8 cellular contexts compared by ENCODE assay signal in genomic region chr17:58657962-58658803, GRCh38. TPM values are rescaled to one million over a fixed set of nuclear protein-coding genes. Genes with fewer than 3 reads are reported as not detected.
DNase-seq lines count a peak whose midpoint lies in the region; ATAC-seq and TF ChIP-seq lines count a peak whose summit lies in the region.
"Not testable (repeated sequence)": the region's sequence is repeated elsewhere in the genome, so short reads cannot be mapped to it uniquely, and the experiment has no call there.

No MANE protein-coding gene starts in this region.

- not testable (repeated sequence) for H3K9me3 Mint-ChIP-seq in activated CD4-positive, alpha-beta memory T cell treated with anti-CD3 and anti-CD28 coated beads, Interleukin-2, amount 10 ng/mL, durations not matched to agents 7 days and 5 days

- not testable (repeated sequence) for H3K27ac ChIP-seq in HEK293 (ENCODE audit: extremely low read depth, low read depth, low read length); mammary epithelial cell (ENCODE audit: insufficient read depth, low read depth, low read length)
- H3K27ac ChIP-seq in heart left ventricle: peak overlapping the region in 11 of 12 donors; percentile 58 to 90 (median 81)

- H3K36me3 ChIP-seq in BE2C; HEK293 (ENCODE audit: control insufficient read depth in 2 of 2, insufficient read depth in 1 of 2, low read length in 2 of 2); NT2/D1 (ENCODE audit: insufficient read depth, insufficient read length, low read length); mammary epithelial cell (ENCODE audit: insufficient read depth, low read length); heart left ventricle: not testable (repeated sequence)

- H3K9ac ChIP-seq in NT2/D1 (ENCODE audit: insufficient read length, low read depth); mammary epithelial cell (ENCODE audit: insufficient read depth, low read length): not testable (repeated sequence)

- peaks cover 13% of the 10 kb centered on the region for H3K27me3 Mint-ChIP-seq in activated CD4-positive, alpha-beta memory T cell treated with anti-CD3 and anti-CD28 coated beads, Interleukin-2, amount 10 ng/mL, durations not matched to agents 7 days and 5 days

- H3K4me1 ChIP-seq in BE2C; HEK293 (ENCODE audit: control insufficient read depth, insufficient read depth, low read length); NT2/D1 (ENCODE audit: insufficient read depth, insufficient read length); mammary epithelial cell (ENCODE audit: insufficient read depth, low read length): not testable (repeated sequence)
- H3K4me1 ChIP-seq in heart left ventricle: peaks cover 0 to 12% (median 0%) of the 10 kb centered on the region in 12 donors

- not testable (repeated sequence) for H3K9me3 ChIP-seq in BE2C; HEK293 (ENCODE audit: control insufficient read depth, insufficient read depth, low read depth, low read length); NT2/D1 (ENCODE audit: insufficient read depth, low read length); mammary epithelial cell (replicated peaks; ENCODE audit: insufficient read depth, low read length); heart left ventricle

- intact Hi-C loops in mammary epithelial cell (cut with micrococcal nuclease) (loop anchor here (1.0 kb wide), 1 partner anchor 71 kb away; no protein-coding TSS in a partner anchor), heart left ventricle (cut with DNase I) (loop anchor here in 2 of 10 donors (2.0 kb wide), 2 partner anchors 25 to 35 kb away; partner anchors contain the start of genes RAD51C (in 1 of the 2) and TEX14 (in 1 of the 2))

- CTCF ChIA-PET in HEK293 (lab: Yijun Ruan, JAX): interaction anchor here (0.7 to 1.1 kb wide), 3 partner anchors 56 to 139 kb away, joined by 3 to 5 read pairs (median 3); no protein-coding TSS in a partner anchor
- CTCF ChIA-PET in activated CD4-positive, alpha-beta memory T cell treated with anti-CD3 and anti-CD28 coated beads, Interleukin-2, amount 10 ng/mL, durations not matched to agents 7 days and 5 days (lab: Charles Lee): not testable (repeated sequence)
- CTCF ChIA-PET in mammary epithelial cell (lab: Charles Lee; ENCODE audit: low non-redundant PET): interaction anchor here (0.7 kb wide), 1 partner anchor 70 kb away, joined by 25 read pairs; no protein-coding TSS in a partner anchor

- not testable (repeated sequence) for ATAC-seq in heart left ventricle

- not testable (repeated sequence) for H3K4me2 ChIP-seq in mammary epithelial cell (ENCODE audit: insufficient read depth, low read depth, low read length)

- H3K27ac Mint-ChIP-seq in activated CD4-positive, alpha-beta memory T cell treated with anti-CD3 and anti-CD28 coated beads, Interleukin-2, amount 10 ng/mL, durations not matched to agents 7 days and 5 days: peak overlapping the region; percentile 94

- peak overlapping the region; percentile 70 for H3K4me3 Mint-ChIP-seq in activated CD4-positive, alpha-beta memory T cell treated with anti-CD3 and anti-CD28 coated beads, Interleukin-2, amount 10 ng/mL, durations not matched to agents 7 days and 5 days

- dilution Hi-C loops in mammary epithelial cell (cut with HindIII; ENCODE audit: low sequenced_read_pairs): not testable (repeated sequence)

- BruUV-seq in mammary epithelial cell (replicated peaks; lab: Mats Ljungman, UMichigan): not testable (repeated sequence)

- POLR2A ChIA-PET in HEK293 (lab: Yijun Ruan, JAX): interaction anchor here (0.6 to 5.0 kb wide), 24 partner anchors 9 to 1158 kb away, joined by 3 to 87 read pairs (median 4); partner anchors contain the start of genes RAD51C and TEX14
- POLR2A ChIA-PET in activated CD4-positive, alpha-beta memory T cell treated with anti-CD3 and anti-CD28 coated beads, Interleukin-2, amount 10 ng/mL, durations not matched to agents 7 days and 5 days (lab: Charles Lee): interaction anchor here (0.7 to 34.9 kb wide), 20 partner anchors 10 to 449 kb away, joined by 3 to 759 read pairs (median 4); partner anchors contain the start of genes MTMR4, RAD51C, TEX14 and TRIM37

- H3K4me3 ChIP-seq in BE2C (ENCODE audit: low read depth, low read length) (peak overlapping the region; percentile 69), HEK293 (ENCODE audit: low read depth, low read length) (peak overlapping the region; percentile 2), heart left ventricle (peak overlapping the region in 7 of 12 donors; percentile 46 to 74 (median 53))
- H3K4me3 ChIP-seq in NT2/D1 (ENCODE audit: insufficient read length, low read depth); mammary epithelial cell (replicated peaks in 1 of 3; ENCODE audit: insufficient read depth in 1 of 3, low read depth in 2 of 3, low read length in 3 of 3): not testable (repeated sequence)

- not testable (repeated sequence) for H3K27me3 ChIP-seq in BE2C; NT2/D1 (ENCODE audit: insufficient read depth, insufficient read length); mammary epithelial cell (ENCODE audit: insufficient read depth, low read length); heart left ventricle

- not testable (repeated sequence) for H3K79me2 ChIP-seq in mammary epithelial cell (ENCODE audit: insufficient read depth, low read length)

- H4K20me1 ChIP-seq in mammary epithelial cell (ENCODE audit: insufficient read depth, low read length): not testable (repeated sequence)

- in situ Hi-C loops in mammary epithelial cell (cut with MboI; ENCODE audit: low sequenced_read_pairs in 2 of 2): loop anchor here in 1 of 2 donors (10.0 kb wide), 1 partner anchor 133 kb away; no protein-coding TSS in a partner anchor

- not testable (repeated sequence) for TF ChIP-seq POLR2A in heart left ventricle (IDR thresholded peaks at IDR 0.05)

- WGBS in mammary epithelial cell (ENCODE audit: low coverage, missing lambda C conversion rate): 76% methylated on average over 6 of the region's 10 CpGs
- 68 to 76% (median 71%) methylated on average over 10 of the region's 10 CpGs for WGBS in heart left ventricle, 4 donors

- DNase-seq in BE2C, heart left ventricle: not testable (repeated sequence)
- peak; percentile 23 for DNase-seq in NT2/D1 (ENCODE audit: low read depth, low spot score)
- peak; percentile 38 for DNase-seq in activated CD4-positive, alpha-beta memory T cell treated with anti-CD3 and anti-CD28 coated beads, Interleukin-2, amount 10 ng/mL, durations not matched to agents 7 days and 5 days
- DNase-seq in mammary epithelial cell: peak; percentile 48
- peak; percentile 6 for DNase-seq in myocyte (ENCODE audit: low read depth)
- peak; percentile 31 for DNase-seq in stimulated activated CD4-positive, alpha-beta T cell treated with anti-CD3 and anti-CD28 coated beads, Interleukin-1b, Interleukin-23, amount 100 ng/mL, for 48 hours

- H2AFZ ChIP-seq in mammary epithelial cell (ENCODE audit: low read depth, low read length): not testable (repeated sequence)

- H3K36me3 Mint-ChIP-seq in activated CD4-positive, alpha-beta memory T cell treated with anti-CD3 and anti-CD28 coated beads, Interleukin-2, amount 10 ng/mL, durations not matched to agents 7 days and 5 days (ENCODE audit: low read depth): not testable (repeated sequence)

- H3K4me1 Mint-ChIP-seq in activated CD4-positive, alpha-beta memory T cell treated with anti-CD3 and anti-CD28 coated beads, Interleukin-2, amount 10 ng/mL, durations not matched to agents 7 days and 5 days: peaks cover 26% of the 10 kb centered on the region

- not testable (repeated sequence) for TF ChIP-seq CTCF in BE2C (IDR thresholded peaks at IDR 0.05; ENCODE audit: low read depth, low read length); HEK293 (tag by site-specific recombination; IDR thresholded peaks at IDR 0.05); mammary epithelial cell (conservative IDR thresholded peaks at IDR 0.05 in 1 of 2, IDR thresholded peaks at IDR 0.05 in 1 of 2; ENCODE audit: extremely low read depth in 1 of 2, insufficient read depth in 1 of 2, low read depth in 1 of 2, low read length in 2 of 2); heart left ventricle (IDR thresholded peaks at IDR 0.05)

TF ChIP-seq in HEK293, 187 proteins besides CTCF, POLR2A, EP300 and RAD21 (continues in another document):
- TF ChIP-seq EGR2 (tag by site-specific recombination; IDR thresholded peaks at IDR 0.05; ENCODE audit: low read depth): peak; percentile 18; the same call in 1 of the 2 replicates
- peak; percentile 87 for TF ChIP-seq SETDB1 (IDR thresholded peaks at IDR 0.05; ENCODE audit: insufficient read length, low read length)

RNA-seq across cellular contexts. Expression of gene TEX14, which starts 33.7 kb away (rescaled TPM):
- polyA plus RNA-seq in BE2C (2012; ENCODE audit: insufficient read depth, insufficient read length, low read depth): 2.7 TPM
- total RNA-seq in activated CD4-positive, alpha-beta memory T cell treated with anti-CD3 and anti-CD28 coated beads, Interleukin-2, amount 10 ng/mL, durations not matched to agents 7 days and 5 days: under 1 TPM; 0.85 to 0.96 TPM
- under 1 TPM; under 0.01 to 0.38 TPM for total RNA-seq in mammary epithelial cell
- 0.03 TPM for polyA plus RNA-seq in mammary epithelial cell
- polyA minus RNA-seq in mammary epithelial cell: not detected
- under 1 TPM in 6 of 9 donors, not detected in 3; 0.08 to 0.36 (median 0.12) TPM for total RNA-seq in heart left ventricle
- under 1 TPM; 0.04 to 0.08 TPM for polyA plus RNA-seq in heart left ventricle
- total RNA-seq in myocyte: 0.10 and 0.48 TPM in 2 replicates
- 0.33 TPM for polyA plus RNA-seq in myocyte (2012)

RNA-seq across cellular contexts. Expression of gene RAD51C, which starts 34.2 kb away (rescaled TPM):
- polyA plus RNA-seq in BE2C (2012; ENCODE audit: insufficient read depth, insufficient read length, low read depth): 27.2 TPM
- total RNA-seq in activated CD4-positive, alpha-beta memory T cell treated with anti-CD3 and anti-CD28 coated beads, Interleukin-2, amount 10 ng/mL, durations not matched to agents 7 days and 5 days: 10 to 100 TPM; 55.2 to 59.6 TPM
- total RNA-seq in mammary epithelial cell (10 to 100 TPM; 20.8 to 55.6 TPM), heart left ventricle (10 to 100 TPM; 17.1 to 48.9 (median 39.6) TPM), myocyte (28.0 and 31.7 TPM in 2 replicates)
- polyA plus RNA-seq in mammary epithelial cell (40.9 TPM), heart left ventricle (10 to 100 TPM; 20.8 to 41.1 TPM)
- polyA minus RNA-seq in mammary epithelial cell: 67.8 TPM
- 24.0 TPM for polyA plus RNA-seq in myocyte (2012)
